Comparison of ENCODE assay signal across 2 cellular contexts in genomic region chr20:62683660-62684322, GRCh38. TPM values are rescaled to one million over a fixed set of nuclear protein-coding genes. Genes with fewer than 3 reads are reported as not detected.
"Had no signal": no experiment of that assay in that cellular context is flagged by ENCODE, and none has a peak within 500 bp of the region (broad histone marks: within the 10 kb centered on the region; RNA-seq: fewer than 3 reads in every experiment).

No MANE protein-coding gene starts in this region.

RNA-seq across cellular contexts. Expression of gene NTSR1, which starts 24.8 kb away (rescaled TPM):
- total RNA-seq: H4 had no signal
- polyA plus RNA-seq: IgD-negative memory B cell had no signal
